22 cellular contexts compared by ENCODE assay signal in genomic region chr18:9944805-9945204, GRCh38. TPM values are rescaled to one million over a fixed set of nuclear protein-coding genes. Genes with fewer than 3 reads are reported as not detected.
"Had no signal": no experiment of that assay in that cellular context is flagged by ENCODE, and none has a peak within 500 bp of the region (broad histone marks: within the 10 kb centered on the region; RNA-seq: fewer than 3 reads in every experiment).

No MANE protein-coding gene starts in this region.

- H3K27ac Mint-ChIP-seq: activated CD4-positive, alpha-beta memory T cell treated with anti-CD3 and anti-CD28 coated beads, Interleukin-2, amount 10 ng/mL, durations not matched to agents 7 days and 5 days; activated CD8-positive, alpha-beta memory T cell treated with anti-CD3 and anti-CD28 coated beads, Interleukin-2, amount 10 ng/mL, durations not matched to agents 7 days and 5 days; activated naive CD8-positive, alpha-beta T cell treated with anti-CD3 and anti-CD28 coated beads, Interleukin-2, amount 10 ng/mL, durations not matched to agents 7 days and 5 days; activated T-cell treated with anti-CD3 and anti-CD28 coated beads, Interleukin-2, amount 50 U/mL, for 24 hours; activated T-helper 2 cell treated with anti-CD3 and anti-CD28 coated beads, Interferon-gamma antibody, Interleukin-2, Interleukin-4, amounts not matched to agents 10 μg/mL and 5 μg/mL and 100 μg/mL, durations not matched to agents 14 hours and 24 hours and 36 hours; dendritic cell treated with granulocyte-macrophage colony-stimulating factor and Interleukin-4, amounts not matched to agents 40 ng/mL and 50 ng/mL, for 4 days; neural progenitor cell; progenitor cell of endocrine pancreas had no signal

- H3K4me1 Mint-ChIP-seq: activated CD4-positive, alpha-beta memory T cell treated with anti-CD3 and anti-CD28 coated beads, Interleukin-2, amount 10 ng/mL, durations not matched to agents 7 days and 5 days; activated naive CD8-positive, alpha-beta T cell treated with anti-CD3 and anti-CD28 coated beads, Interleukin-2, amount 10 ng/mL, durations not matched to agents 7 days and 5 days; neural progenitor cell had no signal

- H3K27me3 Mint-ChIP-seq: activated CD4-positive, alpha-beta memory T cell treated with anti-CD3 and anti-CD28 coated beads, Interleukin-2, amount 10 ng/mL, durations not matched to agents 7 days and 5 days; activated CD8-positive, alpha-beta memory T cell treated with anti-CD3 and anti-CD28 coated beads, Interleukin-2, amount 10 ng/mL, durations not matched to agents 7 days and 5 days; activated naive CD8-positive, alpha-beta T cell treated with anti-CD3 and anti-CD28 coated beads, Interleukin-2, amount 10 ng/mL, durations not matched to agents 7 days and 5 days; activated T-cell treated with anti-CD3 and anti-CD28 coated beads, Interleukin-2, amount 50 U/mL, for 24 hours; dendritic cell treated with granulocyte-macrophage colony-stimulating factor and Interleukin-4, amounts not matched to agents 40 ng/mL and 50 ng/mL, for 4 days; naive B cell; progenitor cell of endocrine pancreas had no signal

- H3K4me3 Mint-ChIP-seq: activated CD4-positive, alpha-beta memory T cell treated with anti-CD3 and anti-CD28 coated beads, Interleukin-2, amount 10 ng/mL, durations not matched to agents 7 days and 5 days; activated CD8-positive, alpha-beta memory T cell treated with anti-CD3 and anti-CD28 coated beads, Interleukin-2, amount 10 ng/mL, durations not matched to agents 7 days and 5 days; activated naive CD8-positive, alpha-beta T cell treated with anti-CD3 and anti-CD28 coated beads, Interleukin-2, amount 10 ng/mL, durations not matched to agents 7 days and 5 days; activated T-cell treated with anti-CD3 and anti-CD28 coated beads, Interleukin-2, amount 50 U/mL, for 24 hours; dendritic cell treated with granulocyte-macrophage colony-stimulating factor and Interleukin-4, amounts not matched to agents 40 ng/mL and 50 ng/mL, for 4 days; naive B cell; neural progenitor cell had no signal

- H3K9me3 Mint-ChIP-seq: activated CD4-positive, alpha-beta memory T cell treated with anti-CD3 and anti-CD28 coated beads, Interleukin-2, amount 10 ng/mL, durations not matched to agents 7 days and 5 days; activated naive CD8-positive, alpha-beta T cell treated with anti-CD3 and anti-CD28 coated beads, Interleukin-2, amount 10 ng/mL, durations not matched to agents 7 days and 5 days; activated T-cell treated with anti-CD3 and anti-CD28 coated beads, Interleukin-2, amount 50 U/mL, for 24 hours; activated T-helper 2 cell treated with anti-CD3 and anti-CD28 coated beads, Interferon-gamma antibody, Interleukin-2, Interleukin-4, amounts not matched to agents 10 μg/mL and 5 μg/mL and 100 μg/mL, durations not matched to agents 14 hours and 24 hours and 36 hours; dendritic cell treated with granulocyte-macrophage colony-stimulating factor and Interleukin-4, amounts not matched to agents 40 ng/mL and 50 ng/mL, for 4 days; naive B cell; neural progenitor cell had no signal

- DNase-seq: activated CD4-positive, alpha-beta memory T cell treated with anti-CD3 and anti-CD28 coated beads, Interleukin-2, amount 10 ng/mL, durations not matched to agents 7 days and 5 days; activated CD4-positive, alpha-beta T cell treated with anti-CD3 and anti-CD28 coated beads for 48 hours; activated CD4-positive, CD25-positive, alpha-beta regulatory T cell; activated CD8-positive, alpha-beta memory T cell treated with anti-CD3 and anti-CD28 coated beads, Interleukin-2, amount 10 ng/mL, durations not matched to agents 7 days and 5 days; activated naive CD4-positive, alpha-beta T cell treated with Interleukin-2 at 50 U/mL for 16 hours; activated naive CD8-positive, alpha-beta T cell treated with anti-CD3 and anti-CD28 coated beads, Interleukin-2, amount 10 ng/mL, durations not matched to agents 7 days and 5 days; activated T-cell treated with anti-CD3 and anti-CD28 coated beads, Interleukin-2, amount 50 U/mL, for 24 hours; amygdala; effector memory CD4-positive, alpha-beta T cell; mesenchymal stem cell; mucosa of descending colon; naive B cell; stimulated activated CD4-positive, alpha-beta T cell treated with anti-CD3 and anti-CD28 coated beads, Interleukin-2, amount 100 ng/mL, for 24 hours; stimulated activated naive CD4-positive, alpha-beta T cell treated with Interleukin-2 at 50 U/mL for 16 hours had no signal

- ATAC-seq: activated CD8-positive, alpha-beta memory T cell treated with anti-CD3 and anti-CD28 coated beads, Interleukin-2, amount 10 ng/mL, durations not matched to agents 7 days and 5 days; mucosa of descending colon had no signal

RNA-seq across cellular contexts. Expression of gene TXNDC2, which starts 59.0 kb away (rescaled TPM):
- total RNA-seq: activated CD8-positive, alpha-beta memory T cell treated with anti-CD3 and anti-CD28 coated beads, Interleukin-2, amount 10 ng/mL, durations not matched to agents 7 days and 5 days; activated naive CD8-positive, alpha-beta T cell treated with anti-CD3 and anti-CD28 coated beads, Interleukin-2, amount 10 ng/mL, durations not matched to agents 7 days and 5 days; cardiac muscle cell; endothelial cell of umbilical vein; progenitor cell of endocrine pancreas; right atrium auricular region; skeletal muscle tissue had no signal
